ENCODE assay signal across 17 cellular contexts in genomic region chr9:108956627-108957026, GRCh38.
"Had no signal": no experiment of that assay in that cellular context is flagged by ENCODE, and none has a peak within 500 bp of the region (broad histone marks: within the 10 kb centered on the region; RNA-seq: fewer than 3 reads in every experiment).

No MANE protein-coding gene starts in this region.

- H3K4me3 ChIP-seq: esophagus muscularis mucosa, hepatocyte, left ventricle myocardium inferior, ovary, sigmoid colon, spleen, thoracic aorta had no signal

- H3K27me3 Mint-ChIP-seq: activated CD4-positive, alpha-beta T cell treated with anti-CD3 and anti-CD28 coated beads, Interleukin-2, amount 10 ng/mL, durations not matched to agents 24 days and 14 days; naive B cell had no signal

- FAIRE-seq: keratinocyte had no signal

- H3K36me3 ChIP-seq: ovary, thoracic aorta had no signal

- H3K9me3 ChIP-seq: esophagus muscularis mucosa, left ventricle myocardium inferior, ovary, sigmoid colon, spleen, thoracic aorta had no signal

- DNase-seq: activated CD4-positive, alpha-beta T cell treated with anti-CD3 and anti-CD28 coated beads, Interleukin-2, amount 10 ng/mL, durations not matched to agents 24 days and 14 days; activated CD8-positive, alpha-beta T cell treated with anti-CD3 and anti-CD28 coated beads, Interleukin-2, amount 10 ng/mL, durations not matched to agents 7 days and 5 days; activated naive CD4-positive, alpha-beta T cell treated with Interleukin-2 at 50 U/mL for 16 hours; anterior cingulate cortex; brain microvascular endothelial cell; cortex of kidney; effector CD4-positive, alpha-beta T cell; left ventricle myocardium inferior; naive B cell; ovary; sigmoid colon; spleen had no signal

- ATAC-seq: activated CD8-positive, alpha-beta T cell treated with anti-CD3 and anti-CD28 coated beads, Interleukin-2, amount 10 ng/mL, durations not matched to agents 7 days and 5 days; WTC11 had no signal

- H3K27ac ChIP-seq: brain microvascular endothelial cell, esophagus muscularis mucosa, hepatocyte, ovary, sigmoid colon, spleen, thoracic aorta had no signal

- H3K27me3 ChIP-seq: brain microvascular endothelial cell, esophagus muscularis mucosa, hepatocyte, ovary, sigmoid colon, spleen had no signal

- H3K9me3 Mint-ChIP-seq: activated CD4-positive, alpha-beta T cell treated with anti-CD3 and anti-CD28 coated beads, Interleukin-2, amount 10 ng/mL, durations not matched to agents 24 days and 14 days; naive B cell; WTC11 had no signal

- H3K4me3 Mint-ChIP-seq: activated CD4-positive, alpha-beta T cell treated with anti-CD3 and anti-CD28 coated beads, Interleukin-2, amount 10 ng/mL, durations not matched to agents 24 days and 14 days; activated CD8-positive, alpha-beta T cell treated with anti-CD3 and anti-CD28 coated beads, Interleukin-2, amount 10 ng/mL, durations not matched to agents 7 days and 5 days; naive B cell; WTC11 had no signal

- H3K4me1 Mint-ChIP-seq: activated CD4-positive, alpha-beta T cell treated with anti-CD3 and anti-CD28 coated beads, Interleukin-2, amount 10 ng/mL, durations not matched to agents 24 days and 14 days; naive B cell; WTC11 had no signal

- H3K27ac Mint-ChIP-seq: activated CD4-positive, alpha-beta T cell treated with anti-CD3 and anti-CD28 coated beads, Interleukin-2, amount 10 ng/mL, durations not matched to agents 24 days and 14 days; activated CD8-positive, alpha-beta T cell treated with anti-CD3 and anti-CD28 coated beads, Interleukin-2, amount 10 ng/mL, durations not matched to agents 7 days and 5 days; naive B cell; WTC11 had no signal
